ENCODE assay signal across 1 cellular context in genomic region chr19:14005381-14006084, GRCh38.
A peak's percentile ranks its signal among the peaks of the same experiment; 100 is the strongest.
TF ChIP-seq lines count a peak whose summit lies in the region.

No MANE protein-coding gene starts in this region.

TF ChIP-seq in K562, 482 proteins besides CTCF, POLR2A, EP300 and RAD21 (continued from another document and continues in another):
- TF ChIP-seq CLOCK (CRISPR knock-in tag; IDR thresholded peaks at IDR 0.05; ENCODE audit: borderline replicate concordance) (no peak), ZNF57 (CRISPR knock-in tag; IDR thresholded peaks at IDR 0.05) (no peak), MGA (IDR thresholded peaks at IDR 0.05) (no peak), ZNF507 (tag; conservative IDR thresholded peaks at IDR 0.05) (no peak), CBX8 (IDR thresholded peaks at IDR 0.05; ENCODE audit: borderline replicate concordance, extremely low read depth, low read depth, low read length, poor library complexity, severe bottlenecking) (no peak), SMAD1 (IDR thresholded peaks at IDR 0.05; ENCODE audit: low read depth, low read length, partially characterized antibody) (no peak), PHB2 (IDR thresholded peaks at IDR 0.05; ENCODE audit: low read depth) (0 out of 2 replicates have a peak, but pooled peaks have one; percentile 23), TEAD4 (IDR thresholded peaks at IDR 0.05; ENCODE audit: low read length) (peak; percentile 30; the same call in 1 of the 2 replicates), TEAD4 (CRISPR knock-in tag; IDR thresholded peaks at IDR 0.05; ENCODE audit: borderline replicate concordance) (no peak), BRD9 (IDR thresholded peaks at IDR 0.05; ENCODE audit: low read depth, partially characterized antibody) (peak; percentile 94), PHF20 (IDR thresholded peaks at IDR 0.05; ENCODE audit: partially characterized antibody) (peak; percentile 89), CEBPB (tag; IDR thresholded peaks at IDR 0.05) (peak; percentile 63), CBX3 (IDR thresholded peaks at IDR 0.05; ENCODE audit: borderline replicate concordance in 1 of 2, low read length in 2 of 2) (peak; percentile 79 to 99), POLR3G (IDR thresholded peaks at IDR 0.05; ENCODE audit: extremely low read depth, insufficient read length, insufficient replicate concordance) (no peak), ZKSCAN8 (CRISPR knock-in tag; IDR thresholded peaks at IDR 0.05) (no peak), YBX1 (IDR thresholded peaks at IDR 0.05) (no peak), SMAD2 (IDR thresholded peaks at IDR 0.05; ENCODE audit: low read depth, low read length) (no peak), BHLHE40 (IDR thresholded peaks at IDR 0.05; ENCODE audit: low read length) (no peak), ARID3B (CRISPR knock-in tag; IDR thresholded peaks at IDR 0.05; ENCODE audit: borderline replicate concordance) (no peak), LCOR (CRISPR knock-in tag; IDR thresholded peaks at IDR 0.05) (peak; percentile 68; the same call in 1 of the 2 replicates), AFF4 (CRISPR knock-in tag; IDR thresholded peaks at IDR 0.05) (no peak), CBX2 (IDR thresholded peaks at IDR 0.05; ENCODE audit: insufficient read depth, low read length, poor library complexity, severe bottlenecking) (no peak), ZBTB12 (CRISPR knock-in tag; IDR thresholded peaks at IDR 0.05) (no peak), HES1 (IDR thresholded peaks at IDR 0.05; ENCODE audit: low read depth) (0 out of 2 replicates have a peak, but pooled peaks have one; percentile 32), ZEB2 (IDR thresholded peaks at IDR 0.05) (peak; percentile 41; the same call in 1 of the 2 replicates), KLF10 (CRISPR knock-in tag; IDR thresholded peaks at IDR 0.05) (no peak), NR2C2 (CRISPR knock-in tag; IDR thresholded peaks at IDR 0.05) (no peak), NR2C2 (tag; IDR thresholded peaks at IDR 0.05) (no peak), TOE1 (IDR thresholded peaks at IDR 0.05; ENCODE audit: borderline replicate concordance) (peak; percentile 66; the same call in 1 of the 2 replicates), TOE1 (CRISPR knock-in tag; IDR thresholded peaks at IDR 0.05; ENCODE audit: borderline replicate concordance, low read depth) (no peak), NELFE (IDR thresholded peaks at IDR 0.05; ENCODE audit: insufficient read depth, insufficient read length) (no peak), GABPB1 (CRISPR knock-in tag; IDR thresholded peaks at IDR 0.05) (no peak), DIDO1 (tag; IDR thresholded peaks at IDR 0.05; ENCODE audit: low read depth) (no peak; the same call in 1 of the 2 replicates), FOXO4 (CRISPR knock-in tag; IDR thresholded peaks at IDR 0.05) (no peak)
